25 cellular contexts compared by ENCODE assay signal in the genomic region with DNA sequence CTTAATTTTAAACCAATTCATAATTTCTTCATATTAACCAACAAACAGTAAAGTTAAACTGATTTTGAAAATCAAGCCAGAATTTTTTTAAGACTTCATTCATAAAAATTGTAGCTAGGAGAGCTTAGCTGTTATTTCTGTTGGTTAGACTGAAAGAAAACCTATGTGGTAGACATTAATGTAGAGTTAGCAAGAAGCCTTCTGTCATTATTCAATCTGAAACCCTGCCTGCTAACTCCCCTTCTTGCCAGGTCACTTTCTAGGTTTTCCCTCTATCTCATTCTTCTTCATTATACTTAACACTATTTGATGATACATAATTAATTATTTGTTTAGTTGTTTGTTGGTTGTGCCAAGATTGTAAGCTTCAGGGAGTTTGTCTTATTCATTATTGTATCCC.
"Had no signal": no experiment of that assay in that cellular context is flagged by ENCODE, and none has a peak within 500 bp of the region (broad histone marks: within the 10 kb centered on the region; RNA-seq: fewer than 3 reads in every experiment).

No MANE protein-coding gene starts in this region.

- H3K4me3 ChIP-seq: ascending aorta, cardiac muscle cell, colonic mucosa, PC-9 had no signal

- FAIRE-seq: RCC 7860 had no signal

- H3K27ac ChIP-seq: ascending aorta, cardiac muscle cell, colonic mucosa, PC-9, RWPE1 had no signal

- H3K9me3 ChIP-seq: ascending aorta, colonic mucosa had no signal

- DNase-seq: activated CD4-positive, alpha-beta T cell treated with anti-CD3 and anti-CD28 coated beads, Interleukin-2, amount 10 ng/mL, durations not matched to agents 24 days and 14 days; activated CD4-positive, alpha-beta T cell treated with anti-CD3 and anti-CD28 coated beads, Interleukin-2, amount 50 U/mL, for 4 hours; activated CD8-positive, alpha-beta T cell treated with anti-CD3 and anti-CD28 coated beads for 36 hours; activated gamma-delta T cell; activated naive CD4-positive, alpha-beta T cell treated with Interleukin-2 at 50 U/mL for 16 hours; activated naive CD8-positive, alpha-beta T cell treated with anti-CD3 and anti-CD28 coated beads, Interleukin-2, amount 10 ng/mL, durations not matched to agents 7 days and 5 days; activated T-cell treated with anti-CD3 and anti-CD28 coated beads, Interleukin-2, amount 50 U/mL, for 24 hours; amygdala; colonic mucosa; MV-4-11; NCI-H1092; NCI-H1436 treated with DMSO at 0.1 percent for 48 hours; NCI-H1694 treated with DMSO at 0.1 percent for 48 hours; NCI-H2029; NCI-H345; NCI-H526; NK-92 treated with Interleukin-12 subunit alpha and Interleukin-12 subunit beta, amount 100 ng/mL, for 24 hours; PC-9; SIG-M5; T1000 had no signal

- H3K4me1 ChIP-seq: colonic mucosa had no signal

- H3K27me3 ChIP-seq: ascending aorta, cardiac muscle cell, colonic mucosa had no signal

- ATAC-seq: activated CD8-positive, alpha-beta T cell treated with anti-CD3 and anti-CD28 coated beads for 36 hours; Right ventricle myocardium inferior had no signal

- H3K36me3 ChIP-seq: ascending aorta, cardiac muscle cell, colonic mucosa had no signal

- H2AFZ ChIP-seq: PC-9 had no signal

- H3K4me2 ChIP-seq: PC-9 had no signal
